ENCODE assay signal across 16 cellular contexts in genomic region chr1:158153781-158154444, GRCh38. TPM values are rescaled to one million over a fixed set of nuclear protein-coding genes. Genes with fewer than 3 reads are reported as not detected.
"Had no signal": no experiment of that assay in that cellular context is flagged by ENCODE, and none has a peak within 500 bp of the region (broad histone marks: within the 10 kb centered on the region; RNA-seq: fewer than 3 reads in every experiment).

No MANE protein-coding gene starts in this region.

- H3K27ac ChIP-seq: dorsolateral prefrontal cortex, esophagus muscularis mucosa, ovary, thyroid gland, uterus had no signal

- H3K9me3 ChIP-seq: esophagus muscularis mucosa, ovary, thyroid gland, uterus had no signal

- H3K36me3 ChIP-seq: esophagus muscularis mucosa, ovary, thyroid gland, uterus had no signal

- H3K4me3 ChIP-seq: dorsolateral prefrontal cortex, esophagus muscularis mucosa, lung, ovary, thyroid gland, uterus had no signal

- H3K27me3 ChIP-seq: ovary, thyroid gland, uterus had no signal

- ATAC-seq: activated CD4-positive, alpha-beta T cell treated with anti-CD3 and anti-CD28 coated beads for 36 hours; left colon had no signal

- H3K4me3 Mint-ChIP-seq: activated CD4-positive, alpha-beta memory T cell treated with anti-CD3 and anti-CD28 coated beads, Interleukin-2, amount 10 ng/mL, durations not matched to agents 7 days and 5 days; activated CD4-positive, alpha-beta T cell treated with anti-CD3 and anti-CD28 coated beads for 36 hours; activated naive CD8-positive, alpha-beta T cell treated with anti-CD3 and anti-CD28 coated beads, Interleukin-2, amount 10 ng/mL, durations not matched to agents 7 days and 5 days had no signal

- H3K9me3 Mint-ChIP-seq: activated CD4-positive, alpha-beta memory T cell treated with anti-CD3 and anti-CD28 coated beads, Interleukin-2, amount 10 ng/mL, durations not matched to agents 7 days and 5 days had no signal

- FAIRE-seq: bronchial epithelial cell had no signal

- DNase-seq: activated CD4-positive, alpha-beta memory T cell treated with anti-CD3 and anti-CD28 coated beads, Interleukin-2, amount 10 ng/mL, durations not matched to agents 7 days and 5 days; activated CD4-positive, alpha-beta T cell treated with anti-CD3 and anti-CD28 coated beads for 36 hours; activated gamma-delta T cell treated with Interleukin-2 at 50 U/mL for 16 hours; activated naive CD8-positive, alpha-beta T cell treated with anti-CD3 and anti-CD28 coated beads, Interleukin-2, amount 10 ng/mL, durations not matched to agents 7 days and 5 days; activated T-cell treated with anti-CD3 and anti-CD28 coated beads, Interleukin-2, amount 50 U/mL, for 48 hours; anterior cingulate cortex; dorsolateral prefrontal cortex; left colon; ovary; stimulated activated CD4-positive, alpha-beta T cell treated with anti-CD3 and anti-CD28 coated beads, Interleukin-4, amount 100 ng/mL, for 24 hours; thyroid gland; uterus had no signal

- H3K27ac Mint-ChIP-seq: activated CD4-positive, alpha-beta memory T cell treated with anti-CD3 and anti-CD28 coated beads, Interleukin-2, amount 10 ng/mL, durations not matched to agents 7 days and 5 days; activated CD4-positive, alpha-beta T cell treated with anti-CD3 and anti-CD28 coated beads for 36 hours; activated naive CD8-positive, alpha-beta T cell treated with anti-CD3 and anti-CD28 coated beads, Interleukin-2, amount 10 ng/mL, durations not matched to agents 7 days and 5 days had no signal

RNA-seq across cellular contexts. Expression of gene CD1D, which starts 26.8 kb away (rescaled TPM):
- total RNA-seq: activated CD4-positive, alpha-beta memory T cell treated with anti-CD3 and anti-CD28 coated beads, Interleukin-2, amount 10 ng/mL, durations not matched to agents 7 days and 5 days; activated naive CD8-positive, alpha-beta T cell treated with anti-CD3 and anti-CD28 coated beads, Interleukin-2, amount 10 ng/mL, durations not matched to agents 7 days and 5 days; chondrocyte had no signal
